ENCODE assay signal across 14 cellular contexts in genomic region chr15:28889871-28890270, GRCh38. TPM values are rescaled to one million over a fixed set of nuclear protein-coding genes. Genes with fewer than 3 reads are reported as not detected.
"Had no signal": no experiment of that assay in that cellular context is flagged by ENCODE, and none has a peak within 500 bp of the region (broad histone marks: within the 10 kb centered on the region; RNA-seq: fewer than 3 reads in every experiment).

No MANE protein-coding gene starts in this region.

RNA-seq across cellular contexts. Expression of gene GOLGA6L7, which starts 41.4 kb away (rescaled TPM):
- total RNA-seq: activated CD8-positive, alpha-beta memory T cell treated with anti-CD3 and anti-CD28 coated beads for 36 hours; activated naive CD4-positive, alpha-beta T cell treated with anti-CD3 and anti-CD28 coated beads, Interleukin-2, amount 50 U/mL, for 72 hours; activated T-cell treated with anti-CD3 and anti-CD28 coated beads, Interleukin-2, amount 50 U/mL, for 72 hours; chondrocyte; esophagus muscularis mucosa; frontal cortex; left ventricle myocardium inferior; lung microvascular endothelial cell; mesothelial cell of epicardium; omental fat pad; right lobe of liver; stomach; upper lobe of left lung had no signal
- polyA plus RNA-seq: SK-N-SH, stomach had no signal
